In the genomic region with DNA sequence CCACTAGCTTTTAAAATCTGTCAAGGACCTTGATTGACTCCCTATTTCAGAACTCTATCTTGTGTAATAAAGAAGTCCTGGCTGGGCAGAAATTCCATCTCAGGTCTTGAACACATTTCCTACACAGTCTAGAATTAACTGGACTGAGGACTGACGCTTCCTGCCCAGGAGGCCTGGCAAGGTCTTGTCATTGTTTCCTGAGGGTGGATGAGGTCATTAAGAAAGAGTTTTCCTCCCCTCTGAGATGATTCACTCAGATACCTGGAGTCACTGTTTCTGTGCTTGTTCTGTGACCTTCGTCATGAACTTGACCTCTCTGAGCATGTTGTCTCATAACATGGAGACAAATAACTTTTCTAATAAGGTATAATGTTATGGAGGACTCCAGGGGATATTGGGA, we compare ENCODE assay signal across 10 cellular contexts. TPM values are rescaled to one million over a fixed set of nuclear protein-coding genes. Genes with fewer than 3 reads are reported as not detected.
A peak's percentile ranks its signal among the peaks of the same experiment; 100 is the strongest.
DNase-seq lines count a peak whose midpoint lies in the region; ATAC-seq, FAIRE-seq and TF ChIP-seq lines count a peak whose summit lies in the region.
"Had no signal": no experiment of that assay in that cellular context is flagged by ENCODE, and none has a peak within 500 bp of the region (broad histone marks: within the 10 kb centered on the region; RNA-seq: fewer than 3 reads in every experiment).

No MANE protein-coding gene starts in this region.

- H3K27ac ChIP-seq in A549 (peak overlapping the region; percentile 56 to 75; a peak in 5 of 6 replicates), HCT116 (ENCODE audit: low read depth, low read length) (0 out of 2 replicates have a peak overlapping the region, but pooled peaks have one; percentile 27), keratinocyte (ENCODE audit: control insufficient read depth, insufficient read depth, low read length) (peak overlapping the region; percentile 59)

- peaks cover 42% of the 10 kb centered on the region for H3K36me3 Mint-ChIP-seq in activated naive CD8-positive, alpha-beta T cell treated with anti-CD3 and anti-CD28 coated beads for 36 hours
- peaks cover 56% of the 10 kb centered on the region for H3K36me3 Mint-ChIP-seq in WTC11

- dilution Hi-C loops in keratinocyte (cut with MboI; ENCODE audit: extremely low pct_ligation_motif_present, low sequenced_read_pairs), result no loop called here

- no peaks in the 10 kb centered on the region for H3K27me3 Mint-ChIP-seq in activated naive CD8-positive, alpha-beta T cell treated with anti-CD3 and anti-CD28 coated beads for 36 hours
- no peaks in the 10 kb centered on the region for H3K27me3 Mint-ChIP-seq in WTC11 (ENCODE audit: low read depth)
- H3K27me3 Mint-ChIP-seq: CD4-positive, alpha-beta memory T cell had no signal

- TF ChIP-seq EP300 in A549 (IDR thresholded peaks at IDR 0.05), result no peak

- H3K4me1 ChIP-seq in A549 (peaks cover 58% of the 10 kb centered on the region), HCT116 (ENCODE audit: control insufficient read depth in 1 of 2, insufficient read depth in 2 of 2, low read length in 2 of 2) (peaks cover 10 to 42% of the 10 kb centered on the region in 2 experiments; a peak in 3 of 4 replicates), keratinocyte (ENCODE audit: control insufficient read depth, extremely low read depth, insufficient read depth, low read length) (peaks cover 43% of the 10 kb centered on the region)

- peaks cover 49% of the 10 kb centered on the region for H3K4me1 Mint-ChIP-seq in activated naive CD8-positive, alpha-beta T cell treated with anti-CD3 and anti-CD28 coated beads for 36 hours
- peaks cover 3% of the 10 kb centered on the region for H3K4me1 Mint-ChIP-seq in WTC11

- BruUV-seq in HCT116 (replicated peaks; lab: Mats Ljungman, UMichigan), result no TSS peak

- H2AFZ ChIP-seq in HCT116 (ENCODE audit: low read depth, low read length, poor library complexity, severe bottlenecking), result no peak overlapping the region
- H2AFZ ChIP-seq in keratinocyte (ENCODE audit: control insufficient read depth, low read length), result no peak overlapping the region

- H3K4me2 ChIP-seq in A549, result peak overlapping the region; percentile 38; the same call in 2 of the 3 replicates
- no peak overlapping the region for H3K4me2 ChIP-seq in HCT116 (ENCODE audit: low read length)
- peak overlapping the region; percentile 25 for H3K4me2 ChIP-seq in keratinocyte (ENCODE audit: control insufficient read depth, extremely low read depth, insufficient read depth, low read depth, low read length)

- no peak for TF ChIP-seq RAD21 in A549 (conservative IDR thresholded peaks at IDR 0.05 in 1 of 2, IDR thresholded peaks at IDR 0.05 in 1 of 2)
- no peak for TF ChIP-seq RAD21 in HCT116 (IDR thresholded peaks at IDR 0.05; ENCODE audit: low read depth)

- no peak overlapping the region for H3K4me3 Mint-ChIP-seq in activated naive CD8-positive, alpha-beta T cell treated with anti-CD3 and anti-CD28 coated beads for 36 hours
- H3K4me3 Mint-ChIP-seq in WTC11, result no peak overlapping the region

- H3K27me3 ChIP-seq in HCT116 (ENCODE audit: insufficient read depth, low read length) (no peaks in the 10 kb centered on the region), keratinocyte (ENCODE audit: control insufficient read depth, extremely low read depth, insufficient read depth, low read length) (no peaks in the 10 kb centered on the region)

- H3K79me2 ChIP-seq in HCT116 (ENCODE audit: insufficient read depth, low read length) (peaks cover 100% of the 10 kb centered on the region), keratinocyte (ENCODE audit: control insufficient read depth, insufficient read depth, low read length) (peaks cover 77% of the 10 kb centered on the region)

- H3K9me2 ChIP-seq in HCT116 (ENCODE audit: insufficient read depth), result no peaks in the 10 kb centered on the region

- ATAC-seq in A549 (peak; percentile 55 to 67), HCT116 (peak; percentile 30), GM18868 (IDR thresholded peaks at IDR 0.05; ENCODE audit: unreplicated experiment) (no peak), WTC11 (no peak)

- H3K36me3 ChIP-seq in HCT116 (ENCODE audit: control insufficient read depth in 1 of 2, insufficient read depth in 2 of 2, low read length in 2 of 2), result peaks cover 68 to 88% of the 10 kb centered on the region in 2 experiments
- peaks cover 18 to 27% of the 10 kb centered on the region in 2 experiments for H3K36me3 ChIP-seq in keratinocyte (ENCODE audit: control insufficient read depth in 2 of 2, extremely low read depth in 1 of 2, insufficient read depth in 2 of 2, low read length in 2 of 2)

- peaks cover 38% of the 10 kb centered on the region for H4K20me1 ChIP-seq in HCT116 (ENCODE audit: insufficient read depth)
- peaks cover 3% of the 10 kb centered on the region for H4K20me1 ChIP-seq in keratinocyte (ENCODE audit: control insufficient read depth, extremely low read depth, insufficient read depth, low read length)

- WGBS in A549 (ENCODE audit: missing lambda C conversion rate), result 16% methylated on average over 2 of the region's 2 CpGs

- RAD21 ChIA-PET in HCT116 (lab: Charles Lee; ENCODE audit: low non-redundant PET in 1 of 2, low total read pairs in 2 of 2, uncharacterized antibody in 2 of 2, unreplicated experiment in 2 of 2), result interaction anchor here (0.6 to 2.0 kb wide), 3 partner anchors 24 to 426 kb away, joined by 3 to 6 read pairs (median 3); partner anchors contain the start of gene CDKN2B (in 1 of the 2)

- TF ChIP-seq CTCF in A549 (IDR thresholded peaks at IDR 0.05), result no peak
- no peak for TF ChIP-seq CTCF in HCT116 (IDR thresholded peaks at IDR 0.05 in 2 of 3, conservative IDR thresholded peaks at IDR 0.05 in 1 of 3; ENCODE audit: borderline replicate concordance in 1 of 3, insufficient read depth in 1 of 3, low read depth in 2 of 3, low read length in 2 of 3)
- no peak for TF ChIP-seq CTCF in keratinocyte (optimal IDR thresholded peaks at IDR 0.05 in 1 of 3, IDR thresholded peaks at IDR 0.05 in 1 of 3, conservative IDR thresholded peaks at IDR 0.05 in 1 of 3; ENCODE audit: extremely low read depth in 1 of 3, insufficient read depth in 2 of 3, low read length in 3 of 3)
- no peak for TF ChIP-seq CTCF in WTC11 (IDR thresholded peaks at IDR 0.05)

- no peak for TF ChIP-seq POLR2A in A549 (IDR thresholded peaks at IDR 0.05; ENCODE audit: low read length)
- no peak for TF ChIP-seq POLR2A in HCT116 (IDR thresholded peaks at IDR 0.05; ENCODE audit: borderline replicate concordance, extremely low read depth, insufficient read depth, insufficient read length)

- POLR2A ChIA-PET in A549 (lab: Yijun Ruan, JAX) (interaction anchor here (0.9 kb wide), 1 partner anchor 10 kb away, joined by 3 read pairs; the partner anchor contains the start of gene MTAP), HCT116 (lab: Charles Lee) (interaction anchor here (2.4 kb wide), 1 partner anchor 427 kb away, joined by 6 read pairs; no protein-coding TSS in a partner anchor), WTC11 (lab: Charles Lee) (no interaction called here)

- CTCF ChIA-PET in A549 (lab: Yijun Ruan, JAX) (interaction anchor here (0.6 to 15.5 kb wide), 37 partner anchors 8 to 658 kb away, joined by 3 to 345 read pairs (median 5); partner anchors contain the start of gene KLHL9), HCT116 (lab: Charles Lee) (interaction anchor here (0.6 to 3.5 kb wide), 10 partner anchors 136 to 577 kb away, joined by 3 to 41 read pairs (median 10); partner anchors contain the start of gene CDKN2B), WTC11 (lab: Charles Lee) (interaction anchor here (1.2 to 3.0 kb wide), 6 partner anchors 10 to 432 kb away, joined by 4 to 11 read pairs (median 5); partner anchors contain the start of gene MTAP)

- H3K9me3 Mint-ChIP-seq in activated naive CD8-positive, alpha-beta T cell treated with anti-CD3 and anti-CD28 coated beads for 36 hours, result no peaks in the 10 kb centered on the region
- no peaks in the 10 kb centered on the region for H3K9me3 Mint-ChIP-seq in WTC11
- H3K9me3 Mint-ChIP-seq: CD4-positive, alpha-beta memory T cell had no signal

- FAIRE-seq in A549 (lab: Jason Lieb, UNC), result no peak
- FAIRE-seq in keratinocyte (lab: Jason Lieb, UNC), result no peak

- H3K4me3 ChIP-seq in A549 (no peak overlapping the region), HCT116 (replicated peaks in 1 of 2; ENCODE audit: low read depth in 1 of 2, low read length in 2 of 2) (no peak overlapping the region), keratinocyte (ENCODE audit: control insufficient read depth in 2 of 3, extremely low read depth in 1 of 3, insufficient read depth in 2 of 3, low read depth in 1 of 3, low read length in 3 of 3) (no peak overlapping the region)

- H3K9me3 ChIP-seq in A549, result peaks cover 3% of the 10 kb centered on the region; the same call in 2 of the 3 replicates
- H3K9me3 ChIP-seq in HCT116 (ENCODE audit: control insufficient read depth in 1 of 2, insufficient read depth in 1 of 2, low read depth in 1 of 2, low read length in 2 of 2), result no peaks in the 10 kb centered on the region
- no peaks in the 10 kb centered on the region for H3K9me3 ChIP-seq in keratinocyte (ENCODE audit: control insufficient read depth, low read depth, low read length)

- DNase-seq in A549 (ENCODE audit: low read depth in 1 of 2, low spot score in 1 of 2) (peak in 1 of 2 experiments; percentile 70), HCT116 (ENCODE audit: low read depth, low spot score) (no peak), keratinocyte (ENCODE audit: low read depth, low spot score) (no peak), SW480 (ENCODE audit: low spot score) (no peak), NCI-H2196 (lab: John Stamatoyannopoulos, UW; ENCODE audit: unreplicated experiment) (no peak), WTC11 (ENCODE audit: low spot score) (no peak)
- no peak for DNase-seq in activated naive CD8-positive, alpha-beta T cell treated with anti-CD3 and anti-CD28 coated beads for 36 hours
- DNase-seq: cerebellar nuclear complex had no signal

- H3K9ac ChIP-seq in HCT116 (ENCODE audit: low read length) (no peak overlapping the region), keratinocyte (ENCODE audit: control insufficient read depth, extremely low read depth, insufficient read depth, low read length) (peak overlapping the region; percentile 22)

- intact Hi-C loops in HCT116 (cut with micrococcal nuclease), result loop anchor here (2.0 to 5.0 kb wide), 3 partner anchors 196 to 495 kb away; partner anchors contain the start of gene CDKN2B

- H3K9me1 ChIP-seq in keratinocyte (ENCODE audit: control insufficient read depth, extremely low read depth, insufficient read depth, low read length), result no peaks in the 10 kb centered on the region

- H3K27ac Mint-ChIP-seq in activated naive CD8-positive, alpha-beta T cell treated with anti-CD3 and anti-CD28 coated beads for 36 hours, result peak overlapping the region; percentile 10
- H3K27ac Mint-ChIP-seq in WTC11, result no peak overlapping the region

RNA-seq across cellular contexts. Expression of gene MTAP, which starts 10.0 kb away (rescaled TPM):
- polyA plus RNA-seq in A549 (2011; rRNA removed) (2.4 and 4.1 TPM in 2 replicates), A549 (2017; fragmentation: RNase III; extraction: RNeasy Plus Mini Kit Qiagen cat#74134 plus additional on column Dnase treatment) (35.4 to 47.5 TPM (median 35.6 TPM) in 3 replicates), keratinocyte (24.5 to 50.3 TPM (median 48.7 TPM) in 3 replicates)
- polyA plus RNA-seq in A549 (2012; cell fraction: cytosol; rRNA removed), result 0.91 and 0.95 TPM in 2 replicates
- 2.8 TPM in 2 replicates for polyA plus RNA-seq in A549 (2012; cell fraction: nucleus; rRNA removed)
- polyA minus RNA-seq in A549 (2011; rRNA and poly(A)+ RNA removed), result 10.2 and 19.3 TPM in 2 replicates
- total RNA-seq in HCT116 (2021; ENCODE audit: unreplicated experiment) (326 TPM), WTC11 (2021) (71.8 to 84.3 TPM (median 73.9 TPM) in 3 replicates)
- 76.1 and 98.0 TPM in 2 replicates for polyA plus RNA-seq in HCT116 (2012)
- total RNA-seq in activated naive CD8-positive, alpha-beta T cell treated with anti-CD3 and anti-CD28 coated beads for 36 hours, result 100 to 1,000 TPM in 1 of 2 experiments, 10 to 100 TPM in 1; 87.5 to 105 TPM
- 15.0 TPM for polyA plus RNA-seq in keratinocyte (2011; ENCODE audit: low read depth)
- 23.5 and 32.4 TPM in 2 replicates for polyA plus RNA-seq in keratinocyte (2011; cell fraction: cytosol; rRNA removed)
- polyA plus RNA-seq in keratinocyte (2011; cell fraction: nucleus; rRNA removed), result 44.3 and 51.4 TPM in 2 replicates
- polyA plus RNA-seq in keratinocyte (2012; ENCODE audit: low replicate concordance), result 16.7 and 39.8 TPM in 2 replicates
- polyA minus RNA-seq in keratinocyte, result 28.1 to 51.7 TPM (median 33.3 TPM) in 3 replicates
- 40.3 TPM for polyA minus RNA-seq in keratinocyte (2011; cell fraction: cytosol; rRNA and poly(A)+ RNA removed)
- polyA minus RNA-seq in keratinocyte (2011; cell fraction: nucleus; rRNA and poly(A)+ RNA removed), result 30.6 and 76.9 TPM in 2 replicates

Comparison
In these comparisons a context has a peak if more than half of its experiments do, and no peak if none do; other contexts are left out.
1. ATAC-seq: peak in A549 (2 of 2) and HCT116 (single experiment); none in GM18868 (single experiment) and WTC11 (single experiment).
2. Of the 8 proteins assayed by ChIP-seq in both WTC11 and A549: peak only in WTC11: none; only in A549: JUN; in both: none; in neither: 7.
3. Peak in every context shown above with its lines, with median percentiles within 50 percentile points of each other: H3K27ac ChIP-seq.